Comparison of ENCODE assay signal across 8 cellular contexts in the genomic region with DNA sequence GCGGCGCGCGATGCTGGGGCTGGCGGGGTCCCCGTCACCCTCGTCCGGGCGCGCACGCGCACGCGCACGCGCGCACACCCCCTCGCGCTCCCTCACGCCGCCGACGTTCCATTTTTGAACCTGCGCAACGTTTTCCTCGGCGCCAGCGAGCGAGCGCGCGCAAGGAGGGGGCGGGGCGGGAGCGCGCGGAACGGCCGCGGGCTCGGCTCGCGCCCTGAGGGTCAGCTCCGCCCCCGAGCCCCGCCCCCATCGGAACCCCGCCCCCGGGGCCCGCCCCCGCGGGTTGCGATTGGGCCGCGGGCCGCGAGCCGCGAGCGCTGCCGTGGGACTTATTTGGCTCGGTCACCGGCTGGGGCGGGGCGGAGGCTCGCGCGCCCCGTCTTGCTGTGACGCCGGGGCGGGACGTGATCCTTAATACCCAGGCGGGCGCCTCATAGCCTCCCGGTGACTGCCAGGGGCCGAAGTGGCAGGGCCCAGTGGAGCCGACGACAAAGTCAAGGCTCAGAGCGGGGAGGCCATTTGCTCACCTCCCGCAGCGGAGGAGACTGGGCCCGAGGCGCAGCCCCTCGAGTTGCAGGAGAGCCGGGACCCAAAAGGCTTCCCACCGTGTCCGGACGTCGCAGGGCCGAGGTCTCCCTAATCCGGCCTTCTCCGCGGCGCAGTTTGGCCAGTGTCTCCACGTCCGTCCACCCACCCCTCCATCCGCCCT. TPM values are rescaled to one million over a fixed set of nuclear protein-coding genes. Genes with fewer than 3 reads are reported as not detected.
DNase-seq lines count a peak whose midpoint lies in the region; ATAC-seq and TF ChIP-seq lines count a peak whose summit lies in the region.

TSS of gene CBX7 (minus strand) at position 170 of the 709 bp plus-strand sequence. CDS start 236 bp downstream, outside the sequence.

- ATAC-seq in GM18861 (IDR thresholded peaks at IDR 0.05; ENCODE audit: unreplicated experiment) = peak; percentile 52
- peak; percentile 64 for ATAC-seq in HG03097 (IDR thresholded peaks at IDR 0.05; ENCODE audit: low FRiP score, unreplicated experiment)
- ATAC-seq in left colon = peak; percentile 93

- peak within 1 kb of the TSS; percentile 64 for H3K4me3 ChIP-seq in choroid plexus epithelial cell (ENCODE audit: low read depth, low read length)

- intact Hi-C loops in left colon (cut with DNase I, micrococcal nuclease) = no loop called here

- no peak for TF ChIP-seq CTCF in choroid plexus epithelial cell (conservative IDR thresholded peaks at IDR 0.05; ENCODE audit: low read depth, low read length)

- peak; percentile 84 for DNase-seq in ACHN
- peak; percentile 64 to 93 for DNase-seq in NCI-H446 (lab: John Stamatoyannopoulos, UW)
- peak; percentile 89 to 95 for DNase-seq in activated CD4-positive, alpha-beta T cell treated with anti-CD3 and anti-CD28 coated beads for 4 hours
- peak; percentile 79 for DNase-seq in choroid plexus epithelial cell (ENCODE audit: low read depth)
- peak; percentile 93 to 96 for DNase-seq in left colon
- DNase-seq in stimulated activated CD4-positive, alpha-beta T cell treated with anti-CD3 and anti-CD28 coated beads, Interleukin-2, amount 100 ng/mL, for 24 hours = peak; percentile 88 to 89

- in situ Hi-C loops in ACHN (cut with HindIII; ENCODE audit: low pct_ligation_motif_present, low pct_unique_long_range_greater_than_20kb, low sequenced_read_pairs) = no loop called here

RNA-seq across cellular contexts. Expression of gene CBX7, which starts in this region (rescaled TPM):
- total RNA-seq in left colon = 10 to 100 TPM; 18.6 to 33.4 TPM

Comparison
In these comparisons a context has a peak if more than half of its experiments do, and no peak if none do; other contexts are left out.
1. Peak in every context shown above with its lines: DNase-seq, ATAC-seq and H3K4me3 ChIP-seq.